In the genomic region with DNA sequence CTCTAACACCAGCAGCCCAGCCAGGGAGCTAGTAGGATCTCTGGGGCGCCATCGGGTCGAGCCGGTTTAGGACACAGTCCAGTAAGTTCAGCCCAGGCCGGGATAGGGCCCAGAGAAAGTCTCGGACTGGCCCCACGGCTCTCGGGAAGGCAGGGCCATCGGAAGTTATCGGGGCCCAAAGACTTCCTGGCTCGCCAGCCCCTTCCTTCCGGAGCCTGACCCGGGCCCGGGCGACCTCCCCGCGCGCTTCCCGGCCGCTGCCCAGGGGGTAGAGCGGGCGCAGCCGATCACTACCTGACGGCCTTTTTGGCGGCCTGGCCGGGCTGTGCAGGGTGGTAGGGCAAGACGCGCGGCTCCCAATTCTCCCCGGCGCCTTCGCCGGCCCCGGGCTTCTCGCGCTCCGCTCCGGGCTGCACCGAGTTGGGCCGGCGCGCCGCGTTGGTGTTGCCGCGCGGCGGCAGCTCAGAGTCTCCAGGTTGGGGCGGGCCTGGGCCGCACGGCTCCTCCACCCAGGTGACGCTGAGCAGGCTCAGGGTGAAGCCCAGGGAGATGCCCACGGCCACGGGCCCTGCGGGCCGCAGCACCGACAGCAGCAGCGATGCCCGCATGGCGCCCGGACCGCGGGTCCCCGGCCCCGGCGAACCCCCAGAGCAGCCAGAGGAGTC, we compare ENCODE assay signal across 1 cellular context.
TF ChIP-seq lines count a peak whose summit lies in the region.

No MANE protein-coding gene starts in this region.

TF ChIP-seq in HepG2, 621 proteins besides CTCF, POLR2A, EP300 and RAD21 (continued from another document and continues in another):
- TF ChIP-seq, protein P1, sequence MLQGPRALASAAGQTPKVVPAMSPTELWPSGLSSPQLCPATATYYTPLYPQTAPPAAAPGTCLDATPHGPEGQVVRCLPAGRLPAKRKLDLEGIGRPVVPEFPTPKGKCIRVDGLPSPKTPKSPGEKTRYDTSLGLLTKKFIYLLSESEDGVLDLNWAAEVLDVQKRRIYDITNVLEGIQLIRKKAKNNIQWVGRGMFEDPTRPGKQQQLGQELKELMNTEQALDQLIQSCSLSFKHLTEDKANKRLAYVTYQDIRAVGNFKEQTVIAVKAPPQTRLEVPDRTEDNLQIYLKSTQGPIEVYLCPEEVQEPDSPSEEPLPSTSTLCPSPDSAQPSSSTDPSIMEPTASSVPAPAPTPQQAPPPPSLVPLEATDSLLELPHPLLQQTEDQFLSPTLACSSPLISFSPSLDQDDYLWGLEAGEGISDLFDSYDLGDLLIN (CRISPR knock-in tag; IDR thresholded peaks at IDR 0.05; ENCODE audit: borderline replicate concordance): peak; percentile 38; the same call in 1 of the 2 replicates
- TF ChIP-seq TEF (CRISPR knock-in tag; IDR thresholded peaks at IDR 0.05): no peak
- TF ChIP-seq GATA4 (IDR thresholded peaks at IDR 0.05; ENCODE audit: borderline replicate concordance, low read depth): no peak
- TF ChIP-seq NR2C2 (CRISPR knock-in tag; IDR thresholded peaks at IDR 0.05; ENCODE audit: borderline replicate concordance): no peak
- no peak for TF ChIP-seq ZNF484 (CRISPR knock-in tag; IDR thresholded peaks at IDR 0.05; ENCODE audit: borderline replicate concordance, low read depth)
- no peak for TF ChIP-seq ZBTB40 (IDR thresholded peaks at IDR 0.05)
- TF ChIP-seq ZBTB40 (CRISPR knock-in tag; IDR thresholded peaks at IDR 0.05): peak; percentile 50; the same call in 1 of the 2 replicates
- TF ChIP-seq ZFP82 (CRISPR knock-in tag; IDR thresholded peaks at IDR 0.05; ENCODE audit: borderline replicate concordance): no peak
- no peak for TF ChIP-seq CEBPB (IDR thresholded peaks at IDR 0.05; ENCODE audit: borderline replicate concordance, low read depth, low read length)
- TF ChIP-seq ZNF142 (CRISPR knock-in tag; IDR thresholded peaks at IDR 0.05): no peak
- TF ChIP-seq NFRKB (IDR thresholded peaks at IDR 0.05): no peak
- TF ChIP-seq SATB2 (CRISPR knock-in tag; IDR thresholded peaks at IDR 0.05): no peak; the same call in 1 of the 2 replicates
- no peak for TF ChIP-seq ZNF782 (CRISPR knock-in tag; IDR thresholded peaks at IDR 0.05; ENCODE audit: borderline replicate concordance)
- TF ChIP-seq RBAK (CRISPR knock-in tag; IDR thresholded peaks at IDR 0.05): no peak
- TF ChIP-seq, protein P2, sequence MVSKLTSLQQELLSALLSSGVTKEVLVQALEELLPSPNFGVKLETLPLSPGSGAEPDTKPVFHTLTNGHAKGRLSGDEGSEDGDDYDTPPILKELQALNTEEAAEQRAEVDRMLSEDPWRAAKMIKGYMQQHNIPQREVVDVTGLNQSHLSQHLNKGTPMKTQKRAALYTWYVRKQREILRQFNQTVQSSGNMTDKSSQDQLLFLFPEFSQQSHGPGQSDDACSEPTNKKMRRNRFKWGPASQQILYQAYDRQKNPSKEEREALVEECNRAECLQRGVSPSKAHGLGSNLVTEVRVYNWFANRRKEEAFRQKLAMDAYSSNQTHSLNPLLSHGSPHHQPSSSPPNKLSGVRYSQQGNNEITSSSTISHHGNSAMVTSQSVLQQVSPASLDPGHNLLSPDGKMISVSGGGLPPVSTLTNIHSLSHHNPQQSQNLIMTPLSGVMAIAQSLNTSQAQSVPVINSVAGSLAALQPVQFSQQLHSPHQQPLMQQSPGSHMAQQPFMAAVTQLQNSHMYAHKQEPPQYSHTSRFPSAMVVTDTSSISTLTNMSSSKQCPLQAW (CRISPR knock-in tag; IDR thresholded peaks at IDR 0.05): no peak
- no peak for TF ChIP-seq TCF7 (IDR thresholded peaks at IDR 0.05; ENCODE audit: low read depth)
- TF ChIP-seq, protein P3, sequence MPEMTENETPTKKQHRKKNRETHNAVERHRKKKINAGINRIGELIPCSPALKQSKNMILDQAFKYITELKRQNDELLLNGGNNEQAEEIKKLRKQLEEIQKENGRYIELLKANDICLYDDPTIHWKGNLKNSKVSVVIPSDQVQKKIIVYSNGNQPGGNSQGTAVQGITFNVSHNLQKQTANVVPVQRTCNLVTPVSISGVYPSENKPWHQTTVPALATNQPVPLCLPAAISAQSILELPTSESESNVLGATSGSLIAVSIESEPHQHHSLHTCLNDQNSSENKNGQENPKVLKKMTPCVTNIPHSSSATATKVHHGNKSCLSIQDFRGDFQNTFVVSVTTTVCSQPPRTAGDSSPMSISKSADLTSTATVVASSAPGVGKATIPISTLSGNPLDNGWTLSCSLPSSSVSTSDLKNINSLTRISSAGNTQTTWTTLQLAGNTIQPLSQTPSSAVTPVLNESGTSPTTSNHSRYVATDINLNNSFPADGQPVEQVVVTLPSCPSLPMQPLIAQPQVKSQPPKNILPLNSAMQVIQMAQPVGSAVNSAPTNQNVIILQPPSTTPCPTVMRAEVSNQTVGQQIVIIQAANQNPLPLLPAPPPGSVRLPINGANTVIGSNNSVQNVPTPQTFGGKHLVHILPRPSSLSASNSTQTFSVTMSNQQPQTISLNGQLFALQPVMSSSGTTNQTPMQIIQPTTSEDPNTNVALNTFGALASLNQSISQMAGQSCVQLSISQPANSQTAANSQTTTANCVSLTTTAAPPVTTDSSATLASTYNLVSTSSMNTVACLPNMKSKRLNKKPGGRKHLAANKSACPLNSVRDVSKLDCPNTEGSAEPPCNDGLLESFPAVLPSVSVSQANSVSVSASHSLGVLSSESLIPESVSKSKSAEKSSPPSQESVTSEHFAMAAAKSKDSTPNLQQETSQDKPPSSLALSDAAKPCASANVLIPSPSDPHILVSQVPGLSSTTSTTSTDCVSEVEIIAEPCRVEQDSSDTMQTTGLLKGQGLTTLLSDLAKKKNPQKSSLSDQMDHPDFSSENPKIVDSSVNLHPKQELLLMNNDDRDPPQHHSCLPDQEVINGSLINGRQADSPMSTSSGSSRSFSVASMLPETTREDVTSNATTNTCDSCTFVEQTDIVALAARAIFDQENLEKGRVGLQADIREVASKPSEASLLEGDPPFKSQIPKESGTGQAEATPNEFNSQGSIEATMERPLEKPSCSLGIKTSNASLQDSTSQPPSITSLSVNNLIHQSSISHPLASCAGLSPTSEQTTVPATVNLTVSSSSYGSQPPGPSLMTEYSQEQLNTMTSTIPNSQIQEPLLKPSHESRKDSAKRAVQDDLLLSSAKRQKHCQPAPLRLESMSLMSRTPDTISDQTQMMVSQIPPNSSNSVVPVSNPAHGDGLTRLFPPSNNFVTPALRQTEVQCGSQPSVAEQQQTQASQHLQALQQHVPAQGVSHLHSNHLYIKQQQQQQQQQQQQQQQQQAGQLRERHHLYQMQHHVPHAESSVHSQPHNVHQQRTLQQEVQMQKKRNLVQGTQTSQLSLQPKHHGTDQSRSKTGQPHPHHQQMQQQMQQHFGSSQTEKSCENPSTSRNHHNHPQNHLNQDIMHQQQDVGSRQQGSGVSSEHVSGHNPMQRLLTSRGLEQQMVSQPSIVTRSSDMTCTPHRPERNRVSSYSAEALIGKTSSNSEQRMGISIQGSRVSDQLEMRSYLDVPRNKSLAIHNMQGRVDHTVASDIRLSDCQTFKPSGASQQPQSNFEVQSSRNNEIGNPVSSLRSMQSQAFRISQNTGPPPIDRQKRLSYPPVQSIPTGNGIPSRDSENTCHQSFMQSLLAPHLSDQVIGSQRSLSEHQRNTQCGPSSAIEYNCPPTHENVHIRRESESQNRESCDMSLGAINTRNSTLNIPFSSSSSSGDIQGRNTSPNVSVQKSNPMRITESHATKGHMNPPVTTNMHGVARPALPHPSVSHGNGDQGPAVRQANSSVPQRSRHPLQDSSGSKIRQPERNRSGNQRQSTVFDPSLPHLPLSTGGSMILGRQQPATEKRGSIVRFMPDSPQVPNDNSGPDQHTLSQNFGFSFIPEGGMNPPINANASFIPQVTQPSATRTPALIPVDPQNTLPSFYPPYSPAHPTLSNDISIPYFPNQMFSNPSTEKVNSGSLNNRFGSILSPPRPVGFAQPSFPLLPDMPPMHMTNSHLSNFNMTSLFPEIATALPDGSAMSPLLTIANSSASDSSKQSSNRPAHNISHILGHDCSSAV (CRISPR knock-in tag; IDR thresholded peaks at IDR 0.05; ENCODE audit: borderline replicate concordance): no peak
- no peak for TF ChIP-seq MED8 (CRISPR knock-in tag; IDR thresholded peaks at IDR 0.05; ENCODE audit: insufficient replicate concordance)
